ENCODE assay signal across 1 cellular context in genomic region chr9:113387560-113388230, GRCh38.
A peak's percentile ranks its signal among the peaks of the same experiment; 100 is the strongest.
TF ChIP-seq lines count a peak whose summit lies in the region.

No MANE protein-coding gene starts in this region.

TF ChIP-seq in HepG2, 621 proteins besides CTCF, POLR2A, EP300 and RAD21 (continued from another document and continues in another):
- no peak for TF ChIP-seq PBX2 (CRISPR knock-in tag; IDR thresholded peaks at IDR 0.05)
- TF ChIP-seq ZNF543 (CRISPR knock-in tag; IDR thresholded peaks at IDR 0.05): 0 out of 2 replicates have a peak, but pooled peaks have one; percentile 32
- no peak for TF ChIP-seq SYNCRIP (IDR thresholded peaks at IDR 0.05; ENCODE audit: insufficient read depth, low read depth, low read length)
- TF ChIP-seq AHDC1 (CRISPR knock-in tag; IDR thresholded peaks at IDR 0.05; ENCODE audit: borderline replicate concordance): no peak
- peak; percentile 66; the same call in 1 of the 2 replicates for TF ChIP-seq FOXK1 (CRISPR knock-in tag; IDR thresholded peaks at IDR 0.05; ENCODE audit: borderline replicate concordance, low read depth)
- TF ChIP-seq ZNF512 (CRISPR knock-in tag; IDR thresholded peaks at IDR 0.05): no peak
- TF ChIP-seq NFIC (IDR thresholded peaks at IDR 0.05; ENCODE audit: low read length): peak; percentile 85
- no peak for TF ChIP-seq CBX5 (CRISPR knock-in tag; IDR thresholded peaks at IDR 0.05; ENCODE audit: borderline replicate concordance)
- no peak for TF ChIP-seq CC2D1A (CRISPR knock-in tag; IDR thresholded peaks at IDR 0.05)
- no peak for TF ChIP-seq KDM1A (CRISPR knock-in tag; IDR thresholded peaks at IDR 0.05)
- no peak for TF ChIP-seq MYNN (CRISPR knock-in tag; IDR thresholded peaks at IDR 0.05; ENCODE audit: low read depth)
- no peak; the same call in 1 of the 2 replicates for TF ChIP-seq DNMT3B (CRISPR knock-in tag; conservative IDR thresholded peaks at IDR 0.05)
- no peak for TF ChIP-seq ZNF777 (CRISPR knock-in tag; IDR thresholded peaks at IDR 0.05)
- TF ChIP-seq, protein P1, sequence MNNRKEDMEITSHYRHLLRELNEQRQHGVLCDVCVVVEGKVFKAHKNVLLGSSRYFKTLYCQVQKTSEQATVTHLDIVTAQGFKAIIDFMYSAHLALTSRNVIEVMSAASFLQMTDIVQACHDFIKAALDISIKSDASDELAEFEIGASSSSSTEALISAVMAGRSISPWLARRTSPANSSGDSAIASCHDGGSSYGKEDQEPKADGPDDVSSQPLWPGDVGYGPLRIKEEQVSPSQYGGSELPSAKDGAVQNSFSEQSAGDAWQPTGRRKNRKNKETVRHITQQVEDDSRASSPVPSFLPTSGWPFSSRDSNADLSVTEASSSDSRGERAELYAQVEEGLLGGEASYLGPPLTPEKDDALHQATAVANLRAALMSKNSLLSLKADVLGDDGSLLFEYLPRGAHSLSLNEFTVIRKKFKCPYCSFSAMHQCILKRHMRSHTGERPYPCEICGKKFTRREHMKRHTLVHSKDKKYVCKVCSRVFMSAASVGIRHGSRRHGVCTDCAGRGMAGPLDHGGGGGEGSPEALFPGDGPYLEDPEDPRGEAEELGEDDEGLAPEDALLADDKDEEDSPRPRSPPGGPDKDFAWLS (CRISPR knock-in tag; IDR thresholded peaks at IDR 0.05; ENCODE audit: borderline replicate concordance): no peak
- TF ChIP-seq ZBTB10 (CRISPR knock-in tag; IDR thresholded peaks at IDR 0.05; ENCODE audit: borderline replicate concordance): no peak
- TF ChIP-seq ZNF660 (CRISPR knock-in tag; IDR thresholded peaks at IDR 0.05; ENCODE audit: borderline replicate concordance, low read depth): no peak
- TF ChIP-seq RBM39 (IDR thresholded peaks at IDR 0.05; ENCODE audit: low read depth, low read length, poor library complexity, severe bottlenecking): peak; percentile 53
- peak; percentile 64 for TF ChIP-seq NCOA2 (CRISPR knock-in tag; IDR thresholded peaks at IDR 0.05)
- TF ChIP-seq, protein P2, sequence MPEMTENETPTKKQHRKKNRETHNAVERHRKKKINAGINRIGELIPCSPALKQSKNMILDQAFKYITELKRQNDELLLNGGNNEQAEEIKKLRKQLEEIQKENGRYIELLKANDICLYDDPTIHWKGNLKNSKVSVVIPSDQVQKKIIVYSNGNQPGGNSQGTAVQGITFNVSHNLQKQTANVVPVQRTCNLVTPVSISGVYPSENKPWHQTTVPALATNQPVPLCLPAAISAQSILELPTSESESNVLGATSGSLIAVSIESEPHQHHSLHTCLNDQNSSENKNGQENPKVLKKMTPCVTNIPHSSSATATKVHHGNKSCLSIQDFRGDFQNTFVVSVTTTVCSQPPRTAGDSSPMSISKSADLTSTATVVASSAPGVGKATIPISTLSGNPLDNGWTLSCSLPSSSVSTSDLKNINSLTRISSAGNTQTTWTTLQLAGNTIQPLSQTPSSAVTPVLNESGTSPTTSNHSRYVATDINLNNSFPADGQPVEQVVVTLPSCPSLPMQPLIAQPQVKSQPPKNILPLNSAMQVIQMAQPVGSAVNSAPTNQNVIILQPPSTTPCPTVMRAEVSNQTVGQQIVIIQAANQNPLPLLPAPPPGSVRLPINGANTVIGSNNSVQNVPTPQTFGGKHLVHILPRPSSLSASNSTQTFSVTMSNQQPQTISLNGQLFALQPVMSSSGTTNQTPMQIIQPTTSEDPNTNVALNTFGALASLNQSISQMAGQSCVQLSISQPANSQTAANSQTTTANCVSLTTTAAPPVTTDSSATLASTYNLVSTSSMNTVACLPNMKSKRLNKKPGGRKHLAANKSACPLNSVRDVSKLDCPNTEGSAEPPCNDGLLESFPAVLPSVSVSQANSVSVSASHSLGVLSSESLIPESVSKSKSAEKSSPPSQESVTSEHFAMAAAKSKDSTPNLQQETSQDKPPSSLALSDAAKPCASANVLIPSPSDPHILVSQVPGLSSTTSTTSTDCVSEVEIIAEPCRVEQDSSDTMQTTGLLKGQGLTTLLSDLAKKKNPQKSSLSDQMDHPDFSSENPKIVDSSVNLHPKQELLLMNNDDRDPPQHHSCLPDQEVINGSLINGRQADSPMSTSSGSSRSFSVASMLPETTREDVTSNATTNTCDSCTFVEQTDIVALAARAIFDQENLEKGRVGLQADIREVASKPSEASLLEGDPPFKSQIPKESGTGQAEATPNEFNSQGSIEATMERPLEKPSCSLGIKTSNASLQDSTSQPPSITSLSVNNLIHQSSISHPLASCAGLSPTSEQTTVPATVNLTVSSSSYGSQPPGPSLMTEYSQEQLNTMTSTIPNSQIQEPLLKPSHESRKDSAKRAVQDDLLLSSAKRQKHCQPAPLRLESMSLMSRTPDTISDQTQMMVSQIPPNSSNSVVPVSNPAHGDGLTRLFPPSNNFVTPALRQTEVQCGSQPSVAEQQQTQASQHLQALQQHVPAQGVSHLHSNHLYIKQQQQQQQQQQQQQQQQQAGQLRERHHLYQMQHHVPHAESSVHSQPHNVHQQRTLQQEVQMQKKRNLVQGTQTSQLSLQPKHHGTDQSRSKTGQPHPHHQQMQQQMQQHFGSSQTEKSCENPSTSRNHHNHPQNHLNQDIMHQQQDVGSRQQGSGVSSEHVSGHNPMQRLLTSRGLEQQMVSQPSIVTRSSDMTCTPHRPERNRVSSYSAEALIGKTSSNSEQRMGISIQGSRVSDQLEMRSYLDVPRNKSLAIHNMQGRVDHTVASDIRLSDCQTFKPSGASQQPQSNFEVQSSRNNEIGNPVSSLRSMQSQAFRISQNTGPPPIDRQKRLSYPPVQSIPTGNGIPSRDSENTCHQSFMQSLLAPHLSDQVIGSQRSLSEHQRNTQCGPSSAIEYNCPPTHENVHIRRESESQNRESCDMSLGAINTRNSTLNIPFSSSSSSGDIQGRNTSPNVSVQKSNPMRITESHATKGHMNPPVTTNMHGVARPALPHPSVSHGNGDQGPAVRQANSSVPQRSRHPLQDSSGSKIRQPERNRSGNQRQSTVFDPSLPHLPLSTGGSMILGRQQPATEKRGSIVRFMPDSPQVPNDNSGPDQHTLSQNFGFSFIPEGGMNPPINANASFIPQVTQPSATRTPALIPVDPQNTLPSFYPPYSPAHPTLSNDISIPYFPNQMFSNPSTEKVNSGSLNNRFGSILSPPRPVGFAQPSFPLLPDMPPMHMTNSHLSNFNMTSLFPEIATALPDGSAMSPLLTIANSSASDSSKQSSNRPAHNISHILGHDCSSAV (CRISPR knock-in tag; IDR thresholded peaks at IDR 0.05; ENCODE audit: borderline replicate concordance): no peak
- peak; percentile 53; the same call in 1 of the 2 replicates for TF ChIP-seq PHF8 (CRISPR knock-in tag; IDR thresholded peaks at IDR 0.05)
- TF ChIP-seq, protein P3, sequence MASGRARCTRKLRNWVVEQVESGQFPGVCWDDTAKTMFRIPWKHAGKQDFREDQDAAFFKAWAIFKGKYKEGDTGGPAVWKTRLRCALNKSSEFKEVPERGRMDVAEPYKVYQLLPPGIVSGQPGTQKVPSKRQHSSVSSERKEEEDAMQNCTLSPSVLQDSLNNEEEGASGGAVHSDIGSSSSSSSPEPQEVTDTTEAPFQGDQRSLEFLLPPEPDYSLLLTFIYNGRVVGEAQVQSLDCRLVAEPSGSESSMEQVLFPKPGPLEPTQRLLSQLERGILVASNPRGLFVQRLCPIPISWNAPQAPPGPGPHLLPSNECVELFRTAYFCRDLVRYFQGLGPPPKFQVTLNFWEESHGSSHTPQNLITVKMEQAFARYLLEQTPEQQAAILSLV (CRISPR knock-in tag; IDR thresholded peaks at IDR 0.05; ENCODE audit: borderline replicate concordance): peak; percentile 20; the same call in 1 of the 2 replicates
- TF ChIP-seq, protein P4, sequence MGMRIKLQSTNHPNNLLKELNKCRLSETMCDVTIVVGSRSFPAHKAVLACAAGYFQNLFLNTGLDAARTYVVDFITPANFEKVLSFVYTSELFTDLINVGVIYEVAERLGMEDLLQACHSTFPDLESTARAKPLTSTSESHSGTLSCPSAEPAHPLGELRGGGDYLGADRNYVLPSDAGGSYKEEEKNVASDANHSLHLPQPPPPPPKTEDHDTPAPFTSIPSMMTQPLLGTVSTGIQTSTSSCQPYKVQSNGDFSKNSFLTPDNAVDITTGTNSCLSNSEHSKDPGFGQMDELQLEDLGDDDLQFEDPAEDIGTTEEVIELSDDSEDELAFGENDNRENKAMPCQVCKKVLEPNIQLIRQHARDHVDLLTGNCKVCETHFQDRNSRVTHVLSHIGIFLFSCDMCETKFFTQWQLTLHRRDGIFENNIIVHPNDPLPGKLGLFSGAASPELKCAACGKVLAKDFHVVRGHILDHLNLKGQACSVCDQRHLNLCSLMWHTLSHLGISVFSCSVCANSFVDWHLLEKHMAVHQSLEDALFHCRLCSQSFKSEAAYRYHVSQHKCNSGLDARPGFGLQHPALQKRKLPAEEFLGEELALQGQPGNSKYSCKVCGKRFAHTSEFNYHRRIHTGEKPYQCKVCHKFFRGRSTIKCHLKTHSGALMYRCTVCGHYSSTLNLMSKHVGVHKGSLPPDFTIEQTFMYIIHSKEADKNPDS (CRISPR knock-in tag; IDR thresholded peaks at IDR 0.05): 0 out of 2 replicates have a peak, but pooled peaks have one; percentile 61
- TF ChIP-seq SOX13 (IDR thresholded peaks at IDR 0.05): no peak
- TF ChIP-seq SOX13 (CRISPR knock-in tag; conservative IDR thresholded peaks at IDR 0.05 in 1 of 2, IDR thresholded peaks at IDR 0.05 in 1 of 2): peak in 1 of 2 experiments; percentile 73; a peak in 2 of 4 replicates
- TF ChIP-seq ZNF605 (CRISPR knock-in tag; IDR thresholded peaks at IDR 0.05): peak; percentile 79
- no peak for TF ChIP-seq SATB2 (CRISPR knock-in tag; IDR thresholded peaks at IDR 0.05)
- TF ChIP-seq ZNF441 (CRISPR knock-in tag; IDR thresholded peaks at IDR 0.05; ENCODE audit: borderline replicate concordance): peak; percentile 31; the same call in 1 of the 2 replicates
- no peak for TF ChIP-seq CBX1 (IDR thresholded peaks at IDR 0.05; ENCODE audit: low read depth)
